8 cellular contexts compared by ENCODE assay signal in the genomic region with DNA sequence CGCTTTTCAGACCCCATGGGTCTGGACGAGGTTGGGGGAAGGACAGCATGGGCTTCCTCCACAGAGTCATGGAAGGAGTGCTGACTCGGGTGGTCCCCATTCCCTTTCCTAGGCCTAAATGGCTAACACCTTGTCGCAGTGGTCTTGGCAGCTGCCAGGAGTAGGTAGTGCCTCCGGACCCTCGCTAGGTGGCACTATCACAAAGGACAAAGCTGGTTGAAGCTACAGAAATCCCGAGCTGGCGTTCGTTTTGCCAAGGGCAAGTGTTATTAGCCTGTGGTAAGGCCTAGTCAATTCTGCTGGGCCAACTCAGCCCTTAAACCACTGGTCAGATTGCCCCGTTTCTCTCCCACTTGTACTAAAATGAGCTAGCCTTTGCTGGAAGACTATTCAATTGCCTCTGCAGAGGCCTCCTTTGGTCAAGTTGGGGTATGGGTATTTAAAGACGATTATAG. TPM values are rescaled to one million over a fixed set of nuclear protein-coding genes. Genes with fewer than 3 reads are reported as not detected.
A peak's percentile ranks its signal among the peaks of the same experiment; 100 is the strongest.
DNase-seq lines count a peak whose midpoint lies in the region; ATAC-seq and TF ChIP-seq lines count a peak whose summit lies in the region.

No MANE protein-coding gene starts in this region.

- H3K4me1 Mint-ChIP-seq in neural crest cell, result peaks cover 41% of the 10 kb centered on the region

- H3K27me3 ChIP-seq in foreskin keratinocyte, result no peaks in the 10 kb centered on the region
- no peaks in the 10 kb centered on the region for H3K27me3 ChIP-seq in stomach

- H3K4me3 ChIP-seq in stomach, result peak overlapping the region; percentile 63 to 95 (median 92)

- 3 to 6% (median 4%) methylated on average over 11 of the region's 11 CpGs for WGBS in stomach, 5 donors

- H3K9me3 Mint-ChIP-seq in neural crest cell, result no peaks in the 10 kb centered on the region

- intact Hi-C loops in stomach (cut with DNase I; ENCODE audit: low total_unique reads), result no loop called here

- peak overlapping the region; percentile 92 for H3K4me3 Mint-ChIP-seq in neural crest cell

- peaks cover 13 to 16% (median 15%) of the 10 kb centered on the region in 4 donors for H3K36me3 ChIP-seq in stomach

- H3K27me3 Mint-ChIP-seq in neural crest cell (ENCODE audit: low read depth), result peaks cover 5% of the 10 kb centered on the region

- TF ChIP-seq CTCF in foreskin keratinocyte (conservative IDR thresholded peaks at IDR 0.05) (peak; percentile 95), neural crest cell (conservative IDR thresholded peaks at IDR 0.05) (peak; percentile 95), stomach (IDR thresholded peaks at IDR 0.05) (peak in 5 of 7 experiments; percentile 86 to 95 (median 92))

- no peak for TF ChIP-seq EP300 in stomach (IDR thresholded peaks at IDR 0.05)

- TF ChIP-seq POLR2A in stomach (IDR thresholded peaks at IDR 0.05), result no peak

- H3K27ac ChIP-seq in foreskin keratinocyte (no peak overlapping the region), stomach (peak overlapping the region; percentile 91 to 97 (median 95))

- no peaks in the 10 kb centered on the region for H3K36me3 Mint-ChIP-seq in neural crest cell (ENCODE audit: low read depth)

- DNase-seq in DMS 273 (lab: John Stamatoyannopoulos, UW; ENCODE audit: unreplicated experiment), result peak; percentile 95
- DNase-seq in M059J (ENCODE audit: low read depth), result peak; percentile 90
- peak; percentile 98 for DNase-seq in SHP77 treated with DMSO at 0.1 percent for 48 hours (lab: John Stamatoyannopoulos, UW)
- DNase-seq in activated gamma-delta T cell treated with anti-CD3 and anti-CD28 coated beads, Interleukin-2, amount 50 U/mL, for 16 hours (ENCODE audit: low read depth), result peak; percentile 75
- DNase-seq in foreskin keratinocyte, result peak; percentile 73 to 85
- DNase-seq in neural crest cell (ENCODE audit: low read depth, low spot score), result peak; percentile 93
- DNase-seq in stomach, result peak; percentile 89

- H3K27ac Mint-ChIP-seq in neural crest cell (ENCODE audit: unreplicated experiment), result peak overlapping the region; percentile 99

- ATAC-seq in GM21737 (IDR thresholded peaks at IDR 0.05; ENCODE audit: unreplicated experiment) (peak; percentile 43), foreskin keratinocyte (peak; percentile 59)

- H3K9me3 ChIP-seq in stomach, result no peaks in the 10 kb centered on the region

- H3K4me1 ChIP-seq in foreskin keratinocyte, result no peaks in the 10 kb centered on the region
- H3K4me1 ChIP-seq in stomach, result peaks cover 24 to 48% (median 40%) of the 10 kb centered on the region in 4 donors

RNA-seq across cellular contexts. Expression of a gene that starts 1.1 kb away (rescaled TPM):
- 34.2 and 42.4 TPM in 2 replicates for total RNA-seq in M059J (2014; rRNA removed; shearing (Covaris generic))
- total RNA-seq in foreskin keratinocyte (33.8 and 35.2 TPM in 2 replicates), neural crest cell (89.9 and 94.3 TPM in 2 replicates), stomach (100 to 1,000 TPM in 1 of 5 donors, 10 to 100 TPM in 4; 20.4 to 137 (median 24.2) TPM)
- polyA plus RNA-seq in foreskin keratinocyte (42.0 and 48.4 TPM in 2 replicates), stomach (10 to 100 TPM; 25.0 to 32.8 (median 31.9) TPM)

RNA-seq across cellular contexts. Expression of a gene that starts 8.1 kb away (rescaled TPM):
- total RNA-seq in M059J (2014; rRNA removed; shearing (Covaris generic)), result not detected in 2 replicates
- total RNA-seq in foreskin keratinocyte (0.03 and 0.07 TPM in 2 replicates), neural crest cell (8.7 and 10.6 TPM in 2 replicates), stomach (under 1 TPM in 2 of 5 donors, not detected in 3; under 0.01 to 0.37 TPM)
- polyA plus RNA-seq in foreskin keratinocyte (0.02 and 0.07 TPM in 2 replicates), stomach (under 1 TPM in 2 of 3 donors, not detected in 1; 0.12 to 0.38 TPM)

RNA-seq across cellular contexts. Expression of a gene that starts 48.5 kb away (rescaled TPM):
- 178 and 260 TPM in 2 replicates for total RNA-seq in M059J (2014; rRNA removed; shearing (Covaris generic))
- total RNA-seq in foreskin keratinocyte, result 154 and 166 TPM in 2 replicates
- 46.0 and 49.4 TPM in 2 replicates for polyA plus RNA-seq in foreskin keratinocyte
- 148 and 165 TPM in 2 replicates for total RNA-seq in neural crest cell
- 100 to 1,000 TPM in 3 of 5 donors, 10 to 100 TPM in 2; 35.6 to 173 (median 110) TPM for total RNA-seq in stomach
- polyA plus RNA-seq in stomach, result 10 to 100 TPM; 23.6 to 31.3 (median 26.8) TPM

RNA-seq across cellular contexts. Expression of a gene that starts 57.3 kb away (rescaled TPM):
- not detected in 2 replicates for total RNA-seq in M059J (2014; rRNA removed; shearing (Covaris generic))
- not detected in 2 replicates for total RNA-seq in foreskin keratinocyte
- polyA plus RNA-seq in foreskin keratinocyte, result not detected in 2 replicates
- 0.11 and 0.19 TPM in 2 replicates for total RNA-seq in neural crest cell
- 10 to 100 TPM in 2 of 5 donors, 1 to 10 TPM in 2, under 1 TPM in 1; 0.87 to 13.8 (median 4.9) TPM for total RNA-seq in stomach
- 1 to 10 TPM; 2.9 to 5.2 (median 4.0) TPM for polyA plus RNA-seq in stomach

RNA-seq across cellular contexts. Expression of a gene that starts 57.5 kb away (rescaled TPM):
- total RNA-seq in M059J (2014; rRNA removed; shearing (Covaris generic)), result not detected in 2 replicates
- not detected in 2 replicates for total RNA-seq in foreskin keratinocyte
- polyA plus RNA-seq in foreskin keratinocyte, result not detected in 2 replicates
- not detected in 2 replicates for total RNA-seq in neural crest cell
- 1 to 10 TPM in 2 of 5 donors, under 1 TPM in 1, not detected in 2; 0.18 to 1.7 (median 1.0) TPM for total RNA-seq in stomach
- 1 to 10 TPM in 2 of 3 donors, under 1 TPM in 1; 0.81 to 4.1 (median 2.4) TPM for polyA plus RNA-seq in stomach
